In the genomic region with DNA sequence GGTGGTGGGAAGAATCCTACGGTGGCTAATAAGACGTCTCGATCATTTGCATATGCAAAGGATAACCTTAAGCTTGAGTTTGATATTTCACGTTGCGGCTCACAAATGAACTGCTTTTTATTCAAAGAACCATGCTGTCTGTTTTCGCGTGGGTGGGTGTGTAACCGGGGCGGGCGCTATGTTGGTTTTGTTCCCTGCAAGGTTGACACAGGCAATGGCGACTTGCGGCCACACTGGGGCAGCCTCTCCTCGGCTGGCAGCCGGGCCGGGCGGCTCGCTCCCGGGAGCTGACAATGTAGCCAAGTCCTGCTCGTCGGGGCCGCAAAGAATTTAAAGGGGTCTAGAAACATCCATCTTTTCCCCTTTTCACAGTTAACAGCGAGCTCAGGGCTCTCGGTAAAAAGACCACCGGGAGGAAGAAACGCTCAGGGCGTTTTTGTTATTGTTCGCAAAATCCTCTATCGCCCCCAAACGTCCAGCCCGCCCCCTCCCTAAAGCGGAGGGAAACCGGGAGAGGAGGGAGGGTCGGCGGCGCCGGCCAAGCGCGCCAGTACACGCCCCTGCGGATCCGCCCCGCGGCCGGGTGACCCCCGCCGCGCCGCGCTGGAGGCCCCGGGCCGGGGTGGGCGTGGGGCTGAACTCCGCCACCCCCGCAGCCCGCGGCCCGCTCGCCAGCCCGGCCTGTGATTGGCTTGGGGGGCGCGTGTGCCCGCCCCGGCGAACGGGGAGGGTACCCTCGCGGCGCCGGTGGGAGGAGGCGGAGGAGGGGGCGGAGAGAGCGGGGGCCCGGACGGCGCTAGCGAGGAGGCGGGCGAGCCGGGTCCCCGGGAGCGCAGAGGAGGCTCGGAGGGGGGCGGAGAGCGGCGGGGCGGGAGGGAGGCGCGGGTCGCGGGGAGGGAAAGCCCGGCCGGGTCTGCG, we compare ENCODE assay signal across 1 cellular context.
TF ChIP-seq lines count a peak whose summit lies in the region.

NEDD4L (plus strand) TSS at position 775 of the 918 bp plus-strand sequence. CDS start 435 bp downstream, outside the sequence.

TF ChIP-seq in GM12878, 131 proteins besides CTCF, POLR2A, EP300 and RAD21 (continued from another document and continues in another):
- TF ChIP-seq ZBTB4 (CRISPR knock-in tag; IDR thresholded peaks at IDR 0.05) (no peak), NFXL1 (IDR thresholded peaks at IDR 0.05; ENCODE audit: borderline replicate concordance) (no peak), IKZF2 (IDR thresholded peaks at IDR 0.05) (0 out of 4 replicates have a peak, but pooled peaks of 1 of the 2 experiments have one; percentile 4), PAX8 (IDR thresholded peaks at IDR 0.05) (no peak), RBBP5 (conservative IDR thresholded peaks at IDR 0.05) (no peak), BHLHE40 (IDR thresholded peaks at IDR 0.05; ENCODE audit: borderline replicate concordance in 1 of 2, low read depth in 2 of 2, low read length in 1 of 2) (no peak), IRF3 (IDR thresholded peaks at IDR 0.05) (no peak), SUZ12 (IDR thresholded peaks at IDR 0.05; ENCODE audit: unreplicated experiment) (no peak), RCOR1 (conservative IDR thresholded peaks at IDR 0.05; ENCODE audit: low read depth, low read length) (0 out of 2 replicates have a peak, but pooled peaks have one; percentile 58), BMI1 (IDR thresholded peaks at IDR 0.05; ENCODE audit: borderline replicate concordance) (no peak), POU2F2 (IDR thresholded peaks at IDR 0.05; ENCODE audit: borderline replicate concordance, low read depth, low read length) (peak; percentile 94), LARP7 (IDR thresholded peaks at IDR 0.05) (peak; percentile 45; the same call in 1 of the 2 replicates), CBX3 (IDR thresholded peaks at IDR 0.05; ENCODE audit: borderline replicate concordance, low read depth) (no peak), E4F1 (IDR thresholded peaks at IDR 0.05; ENCODE audit: borderline replicate concordance, partially characterized antibody) (no peak), ETV6 (conservative IDR thresholded peaks at IDR 0.05 in 1 of 2, IDR thresholded peaks at IDR 0.05 in 1 of 2; ENCODE audit: borderline replicate concordance in 1 of 2, low read depth in 1 of 2) (no peak), SMAD5 (IDR thresholded peaks at IDR 0.05; ENCODE audit: low read depth) (no peak), CHD1 (IDR thresholded peaks at IDR 0.05; ENCODE audit: low read depth, low read length) (0 out of 2 replicates have a peak, but pooled peaks have one; percentile 39), SREBF2 (IDR thresholded peaks at IDR 0.05; ENCODE audit: low read length) (no peak), YY1 (IDR thresholded peaks at IDR 0.05; ENCODE audit: low read depth, low read length) (peak; percentile 78), RUNX3 (IDR thresholded peaks at IDR 0.05; ENCODE audit: low read length) (peak; percentile 54), GATAD2B (conservative IDR thresholded peaks at IDR 0.05; ENCODE audit: low read depth) (peak; percentile 30; the same call in 1 of the 2 replicates), SP1 (IDR thresholded peaks at IDR 0.05; ENCODE audit: low read depth, low read length) (no peak), CREM (IDR thresholded peaks at IDR 0.05; ENCODE audit: low read depth) (peak; percentile 42; the same call in 1 of the 2 replicates), TBL1XR1 (IDR thresholded peaks at IDR 0.05; ENCODE audit: low read depth, low read length) (0 out of 2 replicates have a peak, but pooled peaks have one; percentile 36), HDGF (IDR thresholded peaks at IDR 0.05) (no peak), SIN3A (IDR thresholded peaks at IDR 0.05; ENCODE audit: low read depth, low read length) (peak; percentile 82), PAX5 (IDR thresholded peaks at IDR 0.05; ENCODE audit: borderline replicate concordance, low read depth, low read length) (no peak), ZNF592 (IDR thresholded peaks at IDR 0.05) (0 out of 2 replicates have a peak, but pooled peaks have one; percentile 26), TAF1 (IDR thresholded peaks at IDR 0.05; ENCODE audit: borderline replicate concordance, low read depth, low read length) (no peak)
- TF ChIP-seq, protein P1, sequence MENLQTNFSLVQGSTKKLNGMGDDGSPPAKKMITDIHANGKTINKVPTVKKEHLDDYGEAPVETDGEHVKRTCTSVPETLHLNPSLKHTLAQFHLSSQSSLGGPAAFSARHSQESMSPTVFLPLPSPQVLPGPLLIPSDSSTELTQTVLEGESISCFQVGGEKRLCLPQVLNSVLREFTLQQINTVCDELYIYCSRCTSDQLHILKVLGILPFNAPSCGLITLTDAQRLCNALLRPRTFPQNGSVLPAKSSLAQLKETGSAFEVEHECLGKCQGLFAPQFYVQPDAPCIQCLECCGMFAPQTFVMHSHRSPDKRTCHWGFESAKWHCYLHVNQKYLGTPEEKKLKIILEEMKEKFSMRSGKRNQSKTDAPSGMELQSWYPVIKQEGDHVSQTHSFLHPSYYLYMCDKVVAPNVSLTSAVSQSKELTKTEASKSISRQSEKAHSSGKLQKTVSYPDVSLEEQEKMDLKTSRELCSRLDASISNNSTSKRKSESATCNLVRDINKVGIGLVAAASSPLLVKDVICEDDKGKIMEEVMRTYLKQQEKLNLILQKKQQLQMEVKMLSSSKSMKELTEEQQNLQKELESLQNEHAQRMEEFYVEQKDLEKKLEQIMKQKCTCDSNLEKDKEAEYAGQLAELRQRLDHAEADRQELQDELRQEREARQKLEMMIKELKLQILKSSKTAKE (IDR thresholded peaks at IDR 0.05; ENCODE audit: low read depth, poor library complexity, severe bottlenecking): peak; percentile 25
- TF ChIP-seq, protein P2, sequence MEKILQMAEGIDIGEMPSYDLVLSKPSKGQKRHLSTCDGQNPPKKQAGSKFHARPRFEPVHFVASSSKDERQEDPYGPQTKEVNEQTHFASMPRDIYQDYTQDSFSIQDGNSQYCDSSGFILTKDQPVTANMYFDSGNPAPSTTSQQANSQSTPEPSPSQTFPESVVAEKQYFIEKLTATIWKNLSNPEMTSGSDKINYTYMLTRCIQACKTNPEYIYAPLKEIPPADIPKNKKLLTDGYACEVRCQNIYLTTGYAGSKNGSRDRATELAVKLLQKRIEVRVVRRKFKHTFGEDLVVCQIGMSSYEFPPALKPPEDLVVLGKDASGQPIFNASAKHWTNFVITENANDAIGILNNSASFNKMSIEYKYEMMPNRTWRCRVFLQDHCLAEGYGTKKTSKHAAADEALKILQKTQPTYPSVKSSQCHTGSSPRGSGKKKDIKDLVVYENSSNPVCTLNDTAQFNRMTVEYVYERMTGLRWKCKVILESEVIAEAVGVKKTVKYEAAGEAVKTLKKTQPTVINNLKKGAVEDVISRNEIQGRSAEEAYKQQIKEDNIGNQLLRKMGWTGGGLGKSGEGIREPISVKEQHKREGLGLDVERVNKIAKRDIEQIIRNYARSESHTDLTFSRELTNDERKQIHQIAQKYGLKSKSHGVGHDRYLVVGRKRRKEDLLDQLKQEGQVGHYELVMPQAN (conservative IDR thresholded peaks at IDR 0.05): peak; percentile 77
- TF ChIP-seq, protein P3, sequence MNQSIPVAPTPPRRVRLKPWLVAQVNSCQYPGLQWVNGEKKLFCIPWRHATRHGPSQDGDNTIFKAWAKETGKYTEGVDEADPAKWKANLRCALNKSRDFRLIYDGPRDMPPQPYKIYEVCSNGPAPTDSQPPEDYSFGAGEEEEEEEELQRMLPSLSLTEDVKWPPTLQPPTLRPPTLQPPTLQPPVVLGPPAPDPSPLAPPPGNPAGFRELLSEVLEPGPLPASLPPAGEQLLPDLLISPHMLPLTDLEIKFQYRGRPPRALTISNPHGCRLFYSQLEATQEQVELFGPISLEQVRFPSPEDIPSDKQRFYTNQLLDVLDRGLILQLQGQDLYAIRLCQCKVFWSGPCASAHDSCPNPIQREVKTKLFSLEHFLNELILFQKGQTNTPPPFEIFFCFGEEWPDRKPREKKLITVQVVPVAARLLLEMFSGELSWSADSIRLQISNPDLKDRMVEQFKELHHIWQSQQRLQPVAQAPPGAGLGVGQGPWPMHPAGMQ (IDR thresholded peaks at IDR 0.05; ENCODE audit: borderline replicate concordance): no peak
- TF ChIP-seq, protein P4, sequence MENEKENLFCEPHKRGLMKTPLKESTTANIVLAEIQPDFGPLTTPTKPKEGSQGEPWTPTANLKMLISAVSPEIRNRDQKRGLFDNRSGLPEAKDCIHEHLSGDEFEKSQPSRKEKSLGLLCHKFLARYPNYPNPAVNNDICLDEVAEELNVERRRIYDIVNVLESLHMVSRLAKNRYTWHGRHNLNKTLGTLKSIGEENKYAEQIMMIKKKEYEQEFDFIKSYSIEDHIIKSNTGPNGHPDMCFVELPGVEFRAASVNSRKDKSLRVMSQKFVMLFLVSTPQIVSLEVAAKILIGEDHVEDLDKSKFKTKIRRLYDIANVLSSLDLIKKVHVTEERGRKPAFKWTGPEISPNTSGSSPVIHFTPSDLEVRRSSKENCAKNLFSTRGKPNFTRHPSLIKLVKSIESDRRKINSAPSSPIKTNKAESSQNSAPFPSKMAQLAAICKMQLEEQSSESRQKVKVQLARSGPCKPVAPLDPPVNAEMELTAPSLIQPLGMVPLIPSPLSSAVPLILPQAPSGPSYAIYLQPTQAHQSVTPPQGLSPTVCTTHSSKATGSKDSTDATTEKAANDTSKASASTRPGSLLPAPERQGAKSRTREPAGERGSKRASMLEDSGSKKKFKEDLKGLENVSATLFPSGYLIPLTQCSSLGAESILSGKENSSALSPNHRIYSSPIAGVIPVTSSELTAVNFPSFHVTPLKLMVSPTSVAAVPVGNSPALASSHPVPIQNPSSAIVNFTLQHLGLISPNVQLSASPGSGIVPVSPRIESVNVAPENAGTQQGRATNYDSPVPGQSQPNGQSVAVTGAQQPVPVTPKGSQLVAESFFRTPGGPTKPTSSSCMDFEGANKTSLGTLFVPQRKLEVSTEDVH (IDR thresholded peaks at IDR 0.05; ENCODE audit: low read depth, partially characterized antibody): no peak
